Comparison of ENCODE assay signal across 11 cellular contexts in genomic region chr7:74655324-74655723, GRCh38. TPM values are rescaled to one million over a fixed set of nuclear protein-coding genes. Genes with fewer than 3 reads are reported as not detected.
DNase-seq lines count a peak whose midpoint lies in the region; ATAC-seq, FAIRE-seq and TF ChIP-seq lines count a peak whose summit lies in the region.
"Had no signal": no experiment of that assay in that cellular context is flagged by ENCODE, and none has a peak within 500 bp of the region (broad histone marks: within the 10 kb centered on the region; RNA-seq: fewer than 3 reads in every experiment).

No MANE protein-coding gene starts in this region.

- TF ChIP-seq CTCF in GM12878 (IDR thresholded peaks at IDR 0.05 in 2 of 3, conservative IDR thresholded peaks at IDR 0.05 in 1 of 3; ENCODE audit: control insufficient read depth in 2 of 3, extremely low read depth in 1 of 3, insufficient read depth in 1 of 3, low read depth in 3 of 3, low read length in 3 of 3) (no peak), natural killer cell (IDR thresholded peaks at IDR 0.05) (no peak)

- peak overlapping the region; percentile 69 to 87 (median 78) for H3K27ac Mint-ChIP-seq in CD4-positive, CD25-positive, alpha-beta regulatory T cell
- no peak overlapping the region for H3K27ac Mint-ChIP-seq in natural killer cell

- no peak for TF ChIP-seq POLR2A in GM12878 (IDR thresholded peaks at IDR 0.05; ENCODE audit: low read depth, low read length)

- no peaks in the 10 kb centered on the region for H3K36me3 ChIP-seq in CD4-positive, CD25-positive, alpha-beta regulatory T cell (ENCODE audit: control insufficient read depth, insufficient read depth, low read length)
- H3K36me3 ChIP-seq in HUES48 (ENCODE audit: control insufficient read depth, insufficient read depth, low read length) (no peaks in the 10 kb centered on the region), GM12878 (ENCODE audit: control insufficient read depth in 2 of 2, insufficient read depth in 2 of 2, low read length in 1 of 2) (no peaks in the 10 kb centered on the region)

- H3K4me1 ChIP-seq in CD4-positive, CD25-positive, alpha-beta regulatory T cell (ENCODE audit: control insufficient read depth, insufficient read depth, low read length, poor library complexity, severe bottlenecking) = peaks cover 35% of the 10 kb centered on the region
- peaks cover 25% of the 10 kb centered on the region for H3K4me1 ChIP-seq in HUES48 (ENCODE audit: control insufficient read depth, insufficient read depth, low read length)
- peaks cover 4% of the 10 kb centered on the region; the same call in 1 of the 2 replicates for H3K4me1 ChIP-seq in GM12878 (ENCODE audit: control insufficient read depth, insufficient read depth, low read length)

- RAD21 ChIA-PET in GM12878 (lab: Charles Lee; ENCODE audit: unreplicated experiment) = interaction anchor here (0.6 to 2.2 kb wide), 6 partner anchors 11 to 71 kb away, joined by 3 to 10 read pairs (median 4); no protein-coding TSS in a partner anchor

- no peak for FAIRE-seq in GM12878 (lab: Jason Lieb, UNC)
- FAIRE-seq: frontal cortex had no signal

- DNase-seq in CD4-positive, CD25-positive, alpha-beta regulatory T cell = no peak
- DNase-seq in GM12878 (ENCODE audit: low read depth, low spot score) = no peak
- no peak for DNase-seq in natural killer cell
- DNase-seq in Ammon's horn (ENCODE audit: low spot score) = no peak
- no peak for DNase-seq in NCI-H1105 treated with DMSO at 0.1 percent for 48 hours (lab: John Stamatoyannopoulos, UW)
- DNase-seq in NCI-H524 (lab: John Stamatoyannopoulos, UW) = no peak
- no peak for DNase-seq in NCI-H748 treated with DMSO at 0.1 percent for 48 hours (lab: John Stamatoyannopoulos, UW)
- DNase-seq: EL, NCI-H510A had no signal

- peak overlapping the region; percentile 38 for H3K27ac ChIP-seq in CD4-positive, CD25-positive, alpha-beta regulatory T cell (ENCODE audit: insufficient read depth, low read length, poor library complexity, severe bottlenecking)
- H3K27ac ChIP-seq in HUES48 (ENCODE audit: low read depth, low read length) = peak overlapping the region; percentile 100
- peak overlapping the region; percentile 49 for H3K27ac ChIP-seq in GM12878 (ENCODE audit: control insufficient read depth, insufficient read depth)

- no TSS peak for BruUV-seq in GM12878 (replicated peaks; lab: Mats Ljungman, UMichigan)

- intact Hi-C loops in GM12878 (cut with micrococcal nuclease; ENCODE audit: unreplicated experiment) = loop anchor here (5.0 kb wide), 1 partner anchor 443 kb away; the partner anchor contains the start of gene LAT2
- intact Hi-C loops in natural killer cell (cut with micrococcal nuclease) = no loop called here

- WGBS in GM12878 (ENCODE audit: insufficient coverage, insufficient replicate concordance, low lambda C conversion rate, missing lambda C conversion rate) = 81% methylated on average over 8 of the region's 8 CpGs

- CTCF ChIA-PET in GM12878 (lab: Yijun Ruan, JAX) = interaction anchor here (0.8 to 1.3 kb wide), 3 partner anchors 9 to 89 kb away, joined by 3 to 4 read pairs (median 3); no protein-coding TSS in a partner anchor

- H3K4me1 Mint-ChIP-seq in CD4-positive, CD25-positive, alpha-beta regulatory T cell = peaks cover 21 to 48% (median 23%) of the 10 kb centered on the region in 4 donors
- peaks cover 31 to 37% of the 10 kb centered on the region in 2 donors for H3K4me1 Mint-ChIP-seq in natural killer cell

- no peak for ATAC-seq in CD4-positive, CD25-positive, alpha-beta regulatory T cell (ENCODE audit: low read depth in 2 of 2)
- ATAC-seq in GM12878 (no peak), natural killer cell (no peak)

- SMC1A ChIA-PET in GM12878 (lab: Charles Lee; ENCODE audit: uncharacterized antibody, unreplicated experiment) = interaction anchor here (0.8 to 2.2 kb wide), 8 partner anchors 11 to 90 kb away, joined by 3 to 8 read pairs (median 5); no protein-coding TSS in a partner anchor

- no peaks in the 10 kb centered on the region for H3K9me3 ChIP-seq in CD4-positive, CD25-positive, alpha-beta regulatory T cell (ENCODE audit: control insufficient read depth in 2 of 2, low read length in 2 of 2)
- H3K9me3 ChIP-seq in HUES48 (ENCODE audit: control insufficient read depth, insufficient read depth, low read length) = no peaks in the 10 kb centered on the region
- no peaks in the 10 kb centered on the region for H3K9me3 ChIP-seq in GM12878 (replicated peaks; ENCODE audit: control insufficient read depth, insufficient read depth, low read length)

- no peaks in the 10 kb centered on the region for H3K27me3 ChIP-seq in CD4-positive, CD25-positive, alpha-beta regulatory T cell (ENCODE audit: control insufficient read depth, insufficient read depth, low read length)
- H3K27me3 ChIP-seq in HUES48 (ENCODE audit: control insufficient read depth, insufficient read depth, low read length) = no peaks in the 10 kb centered on the region
- no peaks in the 10 kb centered on the region for H3K27me3 ChIP-seq in GM12878 (replicated peaks in 1 of 2; ENCODE audit: control insufficient read depth in 2 of 2, insufficient read depth in 2 of 2, low read length in 1 of 2)

- H3K9ac ChIP-seq in HUES48 (ENCODE audit: low read depth, low read length) = peak overlapping the region; percentile 70; the same call in 1 of the 2 replicates
- 0 out of 2 replicates have a peak overlapping the region, but pooled peaks have one; percentile 97 for H3K9ac ChIP-seq in GM12878 (ENCODE audit: control insufficient read depth, insufficient read depth, low read length)

- H3K4me3 ChIP-seq in CD4-positive, CD25-positive, alpha-beta regulatory T cell (ENCODE audit: low read depth, low read length) = no peak overlapping the region
- H3K4me3 ChIP-seq in HUES48 (ENCODE audit: low read depth, low read length) (no peak overlapping the region), GM12878 (peak overlapping the region; percentile 63; the same call in 1 of the 2 replicates)

- H3K27me3 Mint-ChIP-seq in CD4-positive, CD25-positive, alpha-beta regulatory T cell = peaks cover 6% of the 10 kb centered on the region
- H3K27me3 Mint-ChIP-seq in natural killer cell (ENCODE audit: low read depth in 2 of 2) = no peaks in the 10 kb centered on the region

- H3K36me3 Mint-ChIP-seq in CD4-positive, CD25-positive, alpha-beta regulatory T cell = no peaks in the 10 kb centered on the region
- no peaks in the 10 kb centered on the region for H3K36me3 Mint-ChIP-seq in natural killer cell

- POLR2A ChIA-PET in GM12878 (lab: Charles Lee) = interaction anchor here (0.5 to 2.3 kb wide), 11 partner anchors 8 to 514 kb away, joined by 3 to 9 read pairs (median 3); no protein-coding TSS in a partner anchor

- H4K20me1 ChIP-seq in GM12878 (ENCODE audit: control insufficient read depth, insufficient read depth) = no peaks in the 10 kb centered on the region

- H3K4me3 Mint-ChIP-seq in CD4-positive, CD25-positive, alpha-beta regulatory T cell = peak overlapping the region; percentile 89 to 97 (median 94)
- peak overlapping the region; percentile 25 for H3K4me3 Mint-ChIP-seq in natural killer cell

- TF ChIP-seq EP300 in GM12878 (IDR thresholded peaks at IDR 0.05; ENCODE audit: borderline replicate concordance in 1 of 2, control insufficient read depth in 1 of 2, low read depth in 2 of 2, low read length in 2 of 2) = no peak

- TF ChIP-seq RAD21 in GM12878 (IDR thresholded peaks at IDR 0.05; ENCODE audit: insufficient read depth, low read depth, low read length) = no peak

- peaks cover 36% of the 10 kb centered on the region for H3K79me2 ChIP-seq in GM12878 (ENCODE audit: control insufficient read depth, insufficient read depth, low read length)

- H3K4me2 ChIP-seq in GM12878 (ENCODE audit: control insufficient read depth, insufficient read depth) = peak overlapping the region; percentile 78

- in situ Hi-C loops in GM12878 (cut with MboI) = no loop called here

- H2AFZ ChIP-seq in GM12878 (ENCODE audit: control insufficient read depth, low read depth, low read length) = peak overlapping the region; percentile 54

- peaks cover 0 to 1% (median 0%) of the 10 kb centered on the region in 7 donors for H3K9me3 Mint-ChIP-seq in CD4-positive, CD25-positive, alpha-beta regulatory T cell
- H3K9me3 Mint-ChIP-seq in natural killer cell = no peaks in the 10 kb centered on the region

TF ChIP-seq in GM12878, 131 proteins besides CTCF, POLR2A, EP300 and RAD21 (continues in another document):
- no peak for TF ChIP-seq CBX5 (IDR thresholded peaks at IDR 0.05; ENCODE audit: low read depth)
- TF ChIP-seq SUZ12 (IDR thresholded peaks at IDR 0.05; ENCODE audit: unreplicated experiment) = no peak
- no peak for TF ChIP-seq CHD4 (IDR thresholded peaks at IDR 0.05)
- TF ChIP-seq ZNF207 (IDR thresholded peaks at IDR 0.05; ENCODE audit: borderline replicate concordance) = no peak
- TF ChIP-seq TCF12 (IDR thresholded peaks at IDR 0.05; ENCODE audit: low read depth, low read length) = no peak

RNA-seq across cellular contexts. Expression of gene GTF2I, which starts 2.2 kb away (rescaled TPM):
- 125 TPM for total RNA-seq in CD4-positive, CD25-positive, alpha-beta regulatory T cell
- polyA plus RNA-seq in CD4-positive, CD25-positive, alpha-beta regulatory T cell = 10 to 100 TPM; 37.7 to 47.6 (median 40.6) TPM
- total RNA-seq in GM12878 (2013; cell fraction: nucleolus; rRNA removed) = 954 and 1,033 TPM in 2 replicates
- 86.8 and 91.0 TPM in 2 replicates for total RNA-seq in GM12878 (2014; rRNA removed)
- 92.6 and 94.3 TPM in 2 replicates for total RNA-seq in GM12878 (2014; rRNA removed; fragmentation: Illumina TruSeq; extraction: Trizol)
- total RNA-seq in GM12878 (2021) = 161 and 172 TPM in 2 replicates
- 56.9 TPM for polyA plus RNA-seq in GM12878 (2011; ENCODE audit: low read depth)
- polyA plus RNA-seq in GM12878 (2011; rRNA removed) = 99.5 and 103 TPM in 2 replicates
- 51.8 and 65.7 TPM in 2 replicates for polyA plus RNA-seq in GM12878 (2011; cell fraction: cytosol; rRNA removed)
- polyA plus RNA-seq in GM12878 (2011; cell fraction: nucleus; rRNA removed) = 216 and 249 TPM in 2 replicates
- 70.6 and 91.5 TPM in 2 replicates for polyA plus RNA-seq in GM12878 (2012)
- polyA plus RNA-seq in GM12878 (2014; fragmentation: Illumina TruSeq; extraction: Trizol) = 114 and 142 TPM in 2 replicates
- 1 to 10 TPM; 6.7 to 8.8 TPM for polyA plus RNA-seq in GM12878 (2014; fragmentation: Nextera tagmentation; extraction: Ambion mirVana)
- 80.9 and 115 TPM in 2 replicates for polyA plus RNA-seq in GM12878 (2014; rRNA removed)
- 100 to 1,000 TPM; 144 to 156 TPM for polyA plus RNA-seq in GM12878 (2016; fragmentation: Nextera tagmentation; extraction: Ambion mirVana)
- polyA minus RNA-seq in GM12878 (2011; rRNA and poly(A)+ RNA removed) = 54.3 and 73.6 TPM in 2 replicates
- polyA minus RNA-seq in GM12878 (2011; cell fraction: cytosol; rRNA and poly(A)+ RNA removed) = 43.3 and 62.4 TPM in 2 replicates
- 91.3 and 179 TPM in 2 replicates for polyA minus RNA-seq in GM12878 (2011; cell fraction: nucleus; rRNA and poly(A)+ RNA removed)
- 100 to 1,000 TPM; 153 to 222 (median 188) TPM for total RNA-seq in natural killer cell

Comparison
In these comparisons a context has a peak if more than half of its experiments do, and no peak if none do; other contexts are left out.
1. H3K27ac ChIP-seq: peak in every context shown above with its lines; median percentile 100 in HUES48; 49 in GM12878; 38 in CD4-positive, CD25-positive, alpha-beta regulatory T cell.
2. H3K27ac Mint-ChIP-seq: peak in CD4-positive, CD25-positive, alpha-beta regulatory T cell (3 of 3); none in natural killer cell (0 of 2).